In the genomic region with DNA sequence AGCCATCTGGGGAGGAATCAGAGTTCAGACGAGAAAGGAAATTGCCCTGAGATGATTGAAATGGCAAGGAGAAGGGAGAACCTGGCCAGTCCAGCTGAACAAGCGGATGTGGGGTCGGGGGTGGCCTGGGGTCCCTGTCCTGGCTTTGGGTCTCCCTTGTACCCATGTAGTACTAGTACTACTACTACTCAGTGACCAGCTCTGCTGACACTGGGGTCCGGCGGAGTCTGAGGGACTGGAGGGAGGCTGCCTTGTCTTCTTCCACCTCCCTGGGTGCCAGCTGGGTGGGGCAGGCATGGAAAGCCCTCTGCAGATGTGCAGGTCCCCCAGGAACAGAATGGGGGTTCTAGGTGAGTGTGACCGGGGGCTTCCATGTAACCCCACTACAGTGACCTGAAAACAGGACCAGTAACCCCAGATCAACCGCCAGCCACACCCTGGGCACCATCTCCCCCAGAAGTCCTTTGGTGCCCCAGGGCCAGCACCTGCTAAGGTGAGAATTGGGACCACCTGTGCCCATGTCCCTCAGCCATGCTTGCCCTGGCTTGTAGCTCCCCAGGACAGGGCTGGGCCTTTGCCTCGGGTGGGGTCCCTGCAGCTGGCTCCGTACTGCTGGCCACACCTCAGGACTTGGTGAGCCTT, we compare ENCODE assay signal across 17 cellular contexts.
DNase-seq lines count a peak whose midpoint lies in the region; ATAC-seq, FAIRE-seq and TF ChIP-seq lines count a peak whose summit lies in the region.
"Had no signal": no experiment of that assay in that cellular context is flagged by ENCODE, and none has a peak within 500 bp of the region (broad histone marks: within the 10 kb centered on the region; RNA-seq: fewer than 3 reads in every experiment).

No MANE protein-coding gene starts in this region.

- peaks cover 12% of the 10 kb centered on the region for H3K36me3 Mint-ChIP-seq in astrocyte (ENCODE audit: low read depth, unreplicated experiment)
- H3K36me3 Mint-ChIP-seq in nephron (ENCODE audit: low read depth): peaks cover 3% of the 10 kb centered on the region
- no peaks in the 10 kb centered on the region for H3K36me3 Mint-ChIP-seq in type B pancreatic cell
- H3K36me3 Mint-ChIP-seq: CD4-positive, CD25-positive, alpha-beta regulatory T cell had no signal

- no peak for TF ChIP-seq RAD21 in SK-N-SH (IDR thresholded peaks at IDR 0.05; ENCODE audit: low read length)

- no peak for FAIRE-seq in astrocyte (lab: Jason Lieb, UNC)
- FAIRE-seq: TTC549 had no signal

- H3K36me3 ChIP-seq in SK-N-SH (replicated peaks in 1 of 2; ENCODE audit: control insufficient read depth in 1 of 2, insufficient read depth in 2 of 2, low read length in 1 of 2) (no peaks in the 10 kb centered on the region), astrocyte (ENCODE audit: insufficient read depth, low read length) (no peaks in the 10 kb centered on the region)

- H3K4me1 ChIP-seq in SK-N-SH (ENCODE audit: control insufficient read depth in 1 of 2, insufficient read depth in 2 of 2, low read depth in 1 of 2, low read length in 1 of 2) (peaks cover 36 to 39% of the 10 kb centered on the region in 2 experiments; a peak in 3 of 4 replicates), astrocyte (ENCODE audit: insufficient read depth, low read length) (peaks cover 41% of the 10 kb centered on the region)

- H3K27me3 ChIP-seq in SK-N-SH (ENCODE audit: insufficient read depth) (no peaks in the 10 kb centered on the region), astrocyte (ENCODE audit: insufficient read depth, low read length) (no peaks in the 10 kb centered on the region)

- H3K79me2 ChIP-seq in SK-N-SH (ENCODE audit: insufficient read depth): no peaks in the 10 kb centered on the region
- no peaks in the 10 kb centered on the region for H3K79me2 ChIP-seq in astrocyte (ENCODE audit: insufficient read depth, low read length)

- no peak for ATAC-seq in SK-N-SH treated with all-trans-retinoic acid at 6 μM for 48 hours
- ATAC-seq: left colon had no signal

- POLR2A ChIA-PET in SK-N-SH (lab: Yijun Ruan, JAX): interaction anchor here (0.5 kb wide), 1 partner anchor 14 kb away, joined by 3 read pairs; no protein-coding TSS in a partner anchor

- in situ Hi-C loops in KBM-7 (cut with MboI; ENCODE audit: low pct_unique_long_range_greater_than_20kb, low sequenced_read_pairs): no loop called here

- H3K4me3 Mint-ChIP-seq in astrocyte (ENCODE audit: unreplicated experiment) (peak overlapping the region; percentile 64), nephron (peak overlapping the region in 1 of 3 experiments; percentile 35), type B pancreatic cell (peak overlapping the region; percentile 25)
- H3K4me3 Mint-ChIP-seq: CD4-positive, CD25-positive, alpha-beta regulatory T cell had no signal

- peaks cover 46% of the 10 kb centered on the region for H3K4me1 Mint-ChIP-seq in astrocyte (ENCODE audit: low read depth, unreplicated experiment)
- peaks cover 48% of the 10 kb centered on the region for H3K4me1 Mint-ChIP-seq in nephron
- H3K4me1 Mint-ChIP-seq in type B pancreatic cell (ENCODE audit: unreplicated experiment): peaks cover 20% of the 10 kb centered on the region
- H3K4me1 Mint-ChIP-seq: CD4-positive, CD25-positive, alpha-beta regulatory T cell had no signal

- H3K27ac Mint-ChIP-seq in astrocyte (ENCODE audit: unreplicated experiment) (peak overlapping the region; percentile 100), nephron (peak overlapping the region; percentile 72 to 73 (median 73)), type B pancreatic cell (no peak overlapping the region)
- H3K27ac Mint-ChIP-seq: CD4-positive, CD25-positive, alpha-beta regulatory T cell had no signal

- H2AFZ ChIP-seq in SK-N-SH (ENCODE audit: low read depth) (no peak overlapping the region), astrocyte (ENCODE audit: low read depth, low read length) (no peak overlapping the region)

- H3K9me3 Mint-ChIP-seq in astrocyte (ENCODE audit: unreplicated experiment): peaks cover 3% of the 10 kb centered on the region
- H3K9me3 Mint-ChIP-seq in nephron: peaks cover 2% of the 10 kb centered on the region
- no peaks in the 10 kb centered on the region for H3K9me3 Mint-ChIP-seq in type B pancreatic cell

- no peak overlapping the region for H3K4me3 ChIP-seq in SK-N-SH (ENCODE audit: low read depth in 2 of 2, low read length in 1 of 2)
- no peak overlapping the region for H3K4me3 ChIP-seq in astrocyte (ENCODE audit: insufficient read depth, low read depth, low read length)

- CTCF ChIA-PET in SK-N-SH (lab: Yijun Ruan, JAX): interaction anchor here (1.1 to 1.2 kb wide), 2 partner anchors 13 to 861 kb away, joined by 3 to 4 read pairs; no protein-coding TSS in a partner anchor

- H3K27ac ChIP-seq in SK-N-SH (ENCODE audit: low read depth in 2 of 2, low read length in 1 of 2) (peak overlapping the region; percentile 78 to 96), astrocyte (ENCODE audit: low read depth, low read length) (peak overlapping the region; percentile 78)
- H3K27ac ChIP-seq: 22Rv1 had no signal

- H3K9ac ChIP-seq in SK-N-SH (peak overlapping the region; percentile 69), astrocyte (ENCODE audit: low read length) (peak overlapping the region; percentile 61)

- DNase-seq in SK-N-SH (no peak), astrocyte (ENCODE audit: low read depth) (no peak), type B pancreatic cell (ENCODE audit: extremely low spot score, unreplicated experiment) (no peak), AG20443 (ENCODE audit: low spot score) (no peak), KBM-7 (no peak)
- DNase-seq in central memory CD4-positive, alpha-beta T cell: no peak
- DNase-seq: activated CD4-positive, alpha-beta T cell treated with anti-CD3 and anti-CD28 coated beads, Interleukin-2, amount 50 U/mL, for 1 hour; activated CD8-positive, alpha-beta memory T cell treated with anti-CD3 and anti-CD28 coated beads, Interleukin-2, amount 50 U/mL, for 48 hours; CD4-positive, CD25-positive, alpha-beta regulatory T cell; NCI-H1417 treated with DMSO at 0.1 percent for 48 hours; NCI-H774; stimulated activated CD4-positive, alpha-beta T cell treated with anti-CD3 and anti-CD28 coated beads, Interleukin-4, amount 100 ng/mL, for 24 hours had no signal

- H3K27me3 Mint-ChIP-seq in astrocyte (ENCODE audit: low read depth, unreplicated experiment) (peaks cover 2% of the 10 kb centered on the region), nephron (ENCODE audit: low read depth) (peaks cover 6% of the 10 kb centered on the region), type B pancreatic cell (peaks cover 12% of the 10 kb centered on the region)
- H3K27me3 Mint-ChIP-seq: CD4-positive, CD25-positive, alpha-beta regulatory T cell had no signal

- TF ChIP-seq CTCF in SK-N-SH (IDR thresholded peaks at IDR 0.05) (no peak), astrocyte (IDR thresholded peaks at IDR 0.05; ENCODE audit: insufficient read depth, low read depth, low read length) (no peak), nephron (IDR thresholded peaks at IDR 0.05; ENCODE audit: unreplicated experiment in 3 of 3) (no peak), type B pancreatic cell (conservative IDR thresholded peaks at IDR 0.05) (no peak)

- H3K9me3 ChIP-seq in SK-N-SH (no peaks in the 10 kb centered on the region), astrocyte (ENCODE audit: insufficient read depth, low read depth, low read length) (no peaks in the 10 kb centered on the region)

- H3K4me2 ChIP-seq in SK-N-SH: peak overlapping the region; percentile 73
- H3K4me2 ChIP-seq in astrocyte (ENCODE audit: low read length): peak overlapping the region; percentile 58

- TF ChIP-seq EP300 in SK-N-SH (IDR thresholded peaks at IDR 0.05; ENCODE audit: borderline replicate concordance in 1 of 2, low read depth in 1 of 2, low read length in 1 of 2): no peak

- peaks cover 11% of the 10 kb centered on the region for H3F3A ChIP-seq in SK-N-SH (replicated peaks; ENCODE audit: insufficient read depth)

- 58% methylated on average over 5 of the region's 9 CpGs for WGBS in SK-N-SH (ENCODE audit: low lambda C conversion rate)

- no peaks in the 10 kb centered on the region for H3K9me2 ChIP-seq in SK-N-SH

- no peaks in the 10 kb centered on the region for H4K20me1 ChIP-seq in SK-N-SH (ENCODE audit: insufficient read depth)
- no peaks in the 10 kb centered on the region for H4K20me1 ChIP-seq in astrocyte (ENCODE audit: insufficient read depth, low read length)

TF ChIP-seq in SK-N-SH, 30 proteins besides CTCF, POLR2A, EP300 and RAD21 (continues in another document):
- TF ChIP-seq RXRA (IDR thresholded peaks at IDR 0.05; ENCODE audit: borderline replicate concordance, low read depth): no peak
- TF ChIP-seq NRF1 (IDR thresholded peaks at IDR 0.05; ENCODE audit: low read depth, low read length): no peak
- TF ChIP-seq, protein P1, sequence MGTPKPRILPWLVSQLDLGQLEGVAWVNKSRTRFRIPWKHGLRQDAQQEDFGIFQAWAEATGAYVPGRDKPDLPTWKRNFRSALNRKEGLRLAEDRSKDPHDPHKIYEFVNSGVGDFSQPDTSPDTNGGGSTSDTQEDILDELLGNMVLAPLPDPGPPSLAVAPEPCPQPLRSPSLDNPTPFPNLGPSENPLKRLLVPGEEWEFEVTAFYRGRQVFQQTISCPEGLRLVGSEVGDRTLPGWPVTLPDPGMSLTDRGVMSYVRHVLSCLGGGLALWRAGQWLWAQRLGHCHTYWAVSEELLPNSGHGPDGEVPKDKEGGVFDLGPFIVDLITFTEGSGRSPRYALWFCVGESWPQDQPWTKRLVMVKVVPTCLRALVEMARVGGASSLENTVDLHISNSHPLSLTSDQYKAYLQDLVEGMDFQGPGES (IDR thresholded peaks at IDR 0.05; ENCODE audit: low read depth, low read length): no peak
- no peak for TF ChIP-seq MXI1 (IDR thresholded peaks at IDR 0.05; ENCODE audit: low read depth, low read length)
- TF ChIP-seq GATA2 (CRISPR knock-in tag; IDR thresholded peaks at IDR 0.05): no peak
- TF ChIP-seq ELF1 (IDR thresholded peaks at IDR 0.05): no peak

TF ChIP-seq in SK-N-SH treated with all-trans-retinoic acid at 6 μM for 48 hours, 23 proteins besides CTCF, POLR2A, EP300 and RAD21:
- TF ChIP-seq, protein P2, sequence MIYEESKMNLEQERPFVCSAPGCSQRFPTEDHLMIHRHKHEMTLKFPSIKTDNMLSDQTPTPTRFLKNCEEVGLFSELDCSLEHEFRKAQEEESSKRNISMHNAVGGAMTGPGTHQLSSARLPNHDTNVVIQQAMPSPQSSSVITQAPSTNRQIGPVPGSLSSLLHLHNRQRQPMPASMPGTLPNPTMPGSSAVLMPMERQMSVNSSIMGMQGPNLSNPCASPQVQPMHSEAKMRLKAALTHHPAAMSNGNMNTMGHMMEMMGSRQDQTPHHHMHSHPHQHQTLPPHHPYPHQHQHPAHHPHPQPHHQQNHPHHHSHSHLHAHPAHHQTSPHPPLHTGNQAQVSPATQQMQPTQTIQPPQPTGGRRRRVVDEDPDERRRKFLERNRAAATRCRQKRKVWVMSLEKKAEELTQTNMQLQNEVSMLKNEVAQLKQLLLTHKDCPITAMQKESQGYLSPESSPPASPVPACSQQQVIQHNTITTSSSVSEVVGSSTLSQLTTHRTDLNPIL (CRISPR knock-in tag; IDR thresholded peaks at IDR 0.05; ENCODE audit: low read depth): no peak
